In genomic region chr6:85920782-85921181, GRCh38 we compare ENCODE assay signal across 26 cellular contexts.
DNase-seq lines count a peak whose midpoint lies in the region; ATAC-seq, FAIRE-seq and TF ChIP-seq lines count a peak whose summit lies in the region.
"Had no signal": no experiment of that assay in that cellular context is flagged by ENCODE, and none has a peak within 500 bp of the region (broad histone marks: within the 10 kb centered on the region; RNA-seq: fewer than 3 reads in every experiment).

No MANE protein-coding gene starts in this region.

- DNase-seq in right lobe of liver (no peak), HepG2 (ENCODE audit: low spot score) (no peak), MCF 10A (ENCODE audit: unreplicated experiment) (peak; percentile 55), left lung (no peak), GM12892 (ENCODE audit: insufficient read length) (no peak), DMS79 (lab: John Stamatoyannopoulos, UW) (no peak)
- DNase-seq in CD8-positive, alpha-beta memory T cell: no peak
- DNase-seq: ACHN; activated CD4-positive, alpha-beta T cell treated with anti-CD3 and anti-CD28 coated beads, Interleukin-2, amount 50 U/mL, for 4 hours; activated naive CD4-positive, alpha-beta T cell treated with anti-CD3 and anti-CD28 coated beads, Interleukin-2, amount 10 ng/mL, durations not matched to agents 7 days and 5 days; activated T-cell treated with anti-CD3 and anti-CD28 coated beads, Interleukin-2, amount 50 U/mL, for 1 hour; aorta; colonic mucosa; DND-41; foreskin keratinocyte; kidney glomerular epithelial cell; NCI-H1048; stimulated activated naive CD8-positive, alpha-beta T cell treated with anti-CD3 and anti-CD28 coated beads, Interleukin-15, Interleukin-2, amounts not matched to agents 100 U/mL and 50 U/mL, for 24 hours; SW 1271 had no signal

- no peak for TF ChIP-seq RAD21 in HepG2 (CRISPR knock-in tag; IDR thresholded peaks at IDR 0.05)

- H3K9ac ChIP-seq in HepG2 (ENCODE audit: insufficient read depth, low read depth, low read length): no peak overlapping the region

- H3K27me3 Mint-ChIP-seq in MCF 10A (ENCODE audit: insufficient read depth, unreplicated experiment): no peaks in the 10 kb centered on the region
- peaks cover 0 to 2% of the 10 kb centered on the region in 2 donors for H3K27me3 Mint-ChIP-seq in CD8-positive, alpha-beta memory T cell
- H3K27me3 Mint-ChIP-seq: activated naive CD4-positive, alpha-beta T cell treated with anti-CD3 and anti-CD28 coated beads, Interleukin-2, amount 10 ng/mL, durations not matched to agents 7 days and 5 days had no signal

- no peaks in the 10 kb centered on the region for H3K79me2 ChIP-seq in HepG2 (ENCODE audit: insufficient read depth, low read length)

- H3K4me3 ChIP-seq in right lobe of liver (no peak overlapping the region), HepG2 (replicated peaks in 1 of 3; ENCODE audit: insufficient read depth in 1 of 3, low read depth in 2 of 3, low read length in 3 of 3) (no peak overlapping the region), left lung (no peak overlapping the region)
- no peak overlapping the region for H3K4me3 ChIP-seq in CD8-positive, alpha-beta memory T cell (ENCODE audit: low read length)
- H3K4me3 ChIP-seq: colonic mucosa, K562, upper lobe of left lung had no signal

- TF ChIP-seq EP300 in HepG2 (IDR thresholded peaks at IDR 0.05; ENCODE audit: low read depth in 2 of 2, low read length in 2 of 2): no peak
- TF ChIP-seq EP300 in HepG2 (CRISPR knock-in tag; IDR thresholded peaks at IDR 0.05; ENCODE audit: borderline replicate concordance): no peak

- POLR2A ChIA-PET in HepG2 (lab: Yijun Ruan, JAX) (no interaction called here), MCF 10A (lab: Yijun Ruan, JAX) (interaction anchor here (0.6 to 2.1 kb wide), 2 partner anchors 242 to 1895 kb away, joined by 3 to 5 read pairs; no protein-coding TSS in a partner anchor)
- POLR2A ChIA-PET in CD8-positive, alpha-beta memory T cell (lab: Charles Lee): no interaction called here

- in situ Hi-C loops in HepG2 (cut with HindIII; ENCODE audit: extremely low pct_ligation_motif_present, low pct_unique_long_range_greater_than_20kb): no loop called here

- H3K27ac Mint-ChIP-seq in MCF 10A (ENCODE audit: low read depth, unreplicated experiment): no peak overlapping the region
- H3K27ac Mint-ChIP-seq in CD8-positive, alpha-beta memory T cell: no peak overlapping the region
- H3K27ac Mint-ChIP-seq: activated naive CD4-positive, alpha-beta T cell treated with anti-CD3 and anti-CD28 coated beads, Interleukin-2, amount 10 ng/mL, durations not matched to agents 7 days and 5 days; CD14-positive monocyte had no signal

- TF ChIP-seq POLR2A in right lobe of liver (IDR thresholded peaks at IDR 0.05): no peak
- no peak for TF ChIP-seq POLR2A in HepG2 (IDR thresholded peaks at IDR 0.05; ENCODE audit: insufficient read depth in 1 of 2, low read depth in 2 of 2, low read length in 2 of 2)
- no peak for TF ChIP-seq POLR2A in GM12892 (IDR thresholded peaks at IDR 0.05; ENCODE audit: low read depth, low read length)

- WGBS in right lobe of liver (ENCODE audit: insufficient coverage, low coverage, low lambda C conversion rate, missing lambda C conversion rate): 14% methylated on average over 1 of the region's 1 CpG
- WGBS in HepG2 (ENCODE audit: low lambda C conversion rate): 8% methylated on average over 1 of the region's 1 CpG

- FAIRE-seq in HepG2 (lab: Jason Lieb, UNC): no peak
- FAIRE-seq in GM12892 (lab: Jason Lieb, UNC): no peak
- FAIRE-seq: K562 had no signal

- CTCF ChIA-PET in HepG2 (lab: Yijun Ruan, JAX; ENCODE audit: low intra/inter-chr PET ratio, low total read pairs): no interaction called here
- CTCF ChIA-PET in MCF 10A (lab: Yijun Ruan, JAX): interaction anchor here (0.6 to 3.2 kb wide), 8 partner anchors 9 to 1108 kb away, joined by 3 to 16 read pairs (median 5); partner anchors contain the start of gene HTR1E
- CTCF ChIA-PET in CD8-positive, alpha-beta memory T cell (lab: Charles Lee): no interaction called here

- no peaks in the 10 kb centered on the region for H3K4me1 ChIP-seq in right lobe of liver
- no peaks in the 10 kb centered on the region for H3K4me1 ChIP-seq in HepG2 (ENCODE audit: insufficient read depth, low read length)
- no peaks in the 10 kb centered on the region for H3K4me1 ChIP-seq in left lung
- no peaks in the 10 kb centered on the region for H3K4me1 ChIP-seq in CD8-positive, alpha-beta memory T cell (ENCODE audit: insufficient read depth, low read length)
- H3K4me1 ChIP-seq: colonic mucosa, foreskin keratinocyte, upper lobe of left lung had no signal

- H3K9me3 Mint-ChIP-seq in MCF 10A (ENCODE audit: unreplicated experiment): no peaks in the 10 kb centered on the region
- H3K9me3 Mint-ChIP-seq in CD8-positive, alpha-beta memory T cell: no peaks in the 10 kb centered on the region
- H3K9me3 Mint-ChIP-seq: activated naive CD4-positive, alpha-beta T cell treated with anti-CD3 and anti-CD28 coated beads, Interleukin-2, amount 10 ng/mL, durations not matched to agents 7 days and 5 days had no signal

- ATAC-seq in right lobe of liver: peak in 3 of 4 donors; percentile 36 to 70 (median 44)
- no peak for ATAC-seq in HepG2
- ATAC-seq in left lung: peak; percentile 57
- ATAC-seq in HG03135 (IDR thresholded peaks at IDR 0.05; ENCODE audit: unreplicated experiment): no peak
- ATAC-seq: foreskin keratinocyte; K562; sciatic nerve; stimulated activated naive CD8-positive, alpha-beta T cell treated with anti-CD3 and anti-CD28 coated beads, Interleukin-15, Interleukin-2, amounts not matched to agents 100 U/mL and 50 U/mL, for 24 hours had no signal

- no peak overlapping the region for H2AFZ ChIP-seq in HepG2 (ENCODE audit: low read length)

- no peak overlapping the region for H3K4me3 Mint-ChIP-seq in MCF 10A (ENCODE audit: unreplicated experiment)
- H3K4me3 Mint-ChIP-seq in CD8-positive, alpha-beta memory T cell: no peak overlapping the region
- H3K4me3 Mint-ChIP-seq: activated naive CD4-positive, alpha-beta T cell treated with anti-CD3 and anti-CD28 coated beads, Interleukin-2, amount 10 ng/mL, durations not matched to agents 7 days and 5 days; CD14-positive monocyte had no signal

- BruUV-seq in HepG2 (replicated peaks; lab: Mats Ljungman, UMichigan) (no TSS peak), MCF 10A (replicated peaks; lab: Mats Ljungman, UMichigan) (no TSS peak)

- no peaks in the 10 kb centered on the region for H3K4me1 Mint-ChIP-seq in MCF 10A (ENCODE audit: insufficient read depth, unreplicated experiment)
- H3K4me1 Mint-ChIP-seq in CD8-positive, alpha-beta memory T cell: no peaks in the 10 kb centered on the region
- H3K4me1 Mint-ChIP-seq: activated naive CD4-positive, alpha-beta T cell treated with anti-CD3 and anti-CD28 coated beads, Interleukin-2, amount 10 ng/mL, durations not matched to agents 7 days and 5 days; CD14-positive monocyte had no signal

- no peaks in the 10 kb centered on the region for H3K9me3 ChIP-seq in right lobe of liver
- H3K9me3 ChIP-seq in HepG2 (ENCODE audit: low read length): no peaks in the 10 kb centered on the region
- H3K9me3 ChIP-seq in left lung: no peaks in the 10 kb centered on the region
- no peaks in the 10 kb centered on the region for H3K9me3 ChIP-seq in CD8-positive, alpha-beta memory T cell (ENCODE audit: low read length)
- H3K9me3 ChIP-seq: colonic mucosa, neutrophil, upper lobe of left lung had no signal

- H3K36me3 ChIP-seq in right lobe of liver (no peaks in the 10 kb centered on the region), HepG2 (replicated peaks in 1 of 2; ENCODE audit: control insufficient read depth in 1 of 2, insufficient read depth in 2 of 2, low read length in 2 of 2) (no peaks in the 10 kb centered on the region), left lung (no peaks in the 10 kb centered on the region)
- H3K36me3 ChIP-seq in CD8-positive, alpha-beta memory T cell (ENCODE audit: insufficient read depth, low read length): no peaks in the 10 kb centered on the region
- H3K36me3 ChIP-seq: colonic mucosa, neutrophil, upper lobe of left lung had no signal

- no peaks in the 10 kb centered on the region for H3K36me3 Mint-ChIP-seq in MCF 10A (ENCODE audit: insufficient read depth, unreplicated experiment)
- no peaks in the 10 kb centered on the region for H3K36me3 Mint-ChIP-seq in CD8-positive, alpha-beta memory T cell
- H3K36me3 Mint-ChIP-seq: activated naive CD4-positive, alpha-beta T cell treated with anti-CD3 and anti-CD28 coated beads, Interleukin-2, amount 10 ng/mL, durations not matched to agents 7 days and 5 days; CD14-positive monocyte had no signal

- H4K20me1 ChIP-seq in HepG2 (ENCODE audit: insufficient read depth, low read length): no peaks in the 10 kb centered on the region

- no peak for TF ChIP-seq CTCF in right lobe of liver (IDR thresholded peaks at IDR 0.05)
- no peak for TF ChIP-seq CTCF in HepG2 (CRISPR knock-in tag; IDR thresholded peaks at IDR 0.05)
- TF ChIP-seq CTCF in MCF 10A (IDR thresholded peaks at IDR 0.05; ENCODE audit: unreplicated experiment): no peak
- no peak for TF ChIP-seq CTCF in left lung (IDR thresholded peaks at IDR 0.05)

- H3K27ac ChIP-seq in right lobe of liver (no peak overlapping the region), HepG2 (ENCODE audit: extremely low read length, insufficient read depth, low read length) (no peak overlapping the region), left lung (no peak overlapping the region)
- H3K27ac ChIP-seq in CD8-positive, alpha-beta memory T cell (ENCODE audit: low read depth, low read length): no peak overlapping the region
- H3K27ac ChIP-seq: colonic mucosa, foreskin keratinocyte, HL-60, neutrophil, upper lobe of left lung had no signal

- intact Hi-C loops in right lobe of liver (cut with DNase I): loop anchor here (5.0 to 10.0 kb wide), 2 partner anchors 252 to 254 kb away; no protein-coding TSS in a partner anchor
- intact Hi-C loops in HepG2 (cut with micrococcal nuclease; ENCODE audit: unreplicated experiment): no loop called here
- intact Hi-C loops in MCF 10A (cut with micrococcal nuclease): no loop called here
- intact Hi-C loops in left lung (cut with DNase I): no loop called here

- no peak overlapping the region for H3K4me2 ChIP-seq in HepG2 (ENCODE audit: low read depth, low read length)

- H3K27me3 ChIP-seq in right lobe of liver (no peaks in the 10 kb centered on the region), HepG2 (ENCODE audit: control insufficient read depth in 1 of 2, insufficient read depth in 2 of 2, low read length in 2 of 2) (no peaks in the 10 kb centered on the region), left lung (no peaks in the 10 kb centered on the region)
- H3K27me3 ChIP-seq in CD8-positive, alpha-beta memory T cell (ENCODE audit: insufficient read depth, low read length, poor library complexity, severe bottlenecking): no peaks in the 10 kb centered on the region
- H3K27me3 ChIP-seq: colonic mucosa, foreskin keratinocyte, neutrophil, upper lobe of left lung had no signal

TF ChIP-seq in HepG2, 621 proteins besides CTCF, POLR2A, EP300 and RAD21 (continues in another document):
- no peak for TF ChIP-seq FOSL1 (CRISPR knock-in tag; IDR thresholded peaks at IDR 0.05; ENCODE audit: borderline replicate concordance)
- no peak for TF ChIP-seq NFKBIZ (CRISPR knock-in tag; IDR thresholded peaks at IDR 0.05)
- TF ChIP-seq HNRNPK (IDR thresholded peaks at IDR 0.05; ENCODE audit: low read depth, low read length, poor library complexity, severe bottlenecking): no peak
- no peak for TF ChIP-seq NR1H2 (CRISPR knock-in tag; IDR thresholded peaks at IDR 0.05; ENCODE audit: borderline replicate concordance, low read depth)

Comparison
In these comparisons a context has a peak if more than half of its experiments do, and no peak if none do; other contexts are left out.
1. ATAC-seq: peak in right lobe of liver (3 of 4) and left lung (single experiment); none in HepG2 (single experiment) and HG03135 (single experiment).
2. intact Hi-C loops: an anchor here in right lobe of liver (5.0 to 10.0 kb wide); none called in HepG2, MCF 10A and left lung.